ENCODE assay signal across 8 cellular contexts in genomic region chr1:89085781-89086180, GRCh38. TPM values are rescaled to one million over a fixed set of nuclear protein-coding genes. Genes with fewer than 3 reads are reported as not detected.
DNase-seq lines count a peak whose midpoint lies in the region; ATAC-seq and TF ChIP-seq lines count a peak whose summit lies in the region.

No MANE protein-coding gene starts in this region.

- H3K27ac ChIP-seq in left ventricle myocardium inferior (replicated peaks), result no peak overlapping the region
- H3K27ac ChIP-seq in right atrium auricular region, result no peak overlapping the region

- ATAC-seq in activated T-helper 17 cell treated with anti-CD3 and anti-CD28 coated beads, Interleukin-2, amount 50 U/mL, for 72 hours (replicated peaks), result peak; percentile 69

- H3K36me3 ChIP-seq in left ventricle myocardium inferior (no peaks in the 10 kb centered on the region), right atrium auricular region (no peaks in the 10 kb centered on the region), MG63 (no peaks in the 10 kb centered on the region)

- H3K4me1 Mint-ChIP-seq in activated T-helper 17 cell treated with anti-CD3 and anti-CD28 coated beads, Interleukin-2, amount 50 U/mL, for 72 hours, result no peaks in the 10 kb centered on the region

- no peaks in the 10 kb centered on the region for H3K36me3 Mint-ChIP-seq in activated T-helper 17 cell treated with anti-CD3 and anti-CD28 coated beads, Interleukin-2, amount 50 U/mL, for 72 hours (ENCODE audit: low read depth)

- H3K9me3 ChIP-seq in left ventricle myocardium inferior (replicated peaks) (no peaks in the 10 kb centered on the region), right atrium auricular region (no peaks in the 10 kb centered on the region), MG63 (no peaks in the 10 kb centered on the region)

- H3K27ac Mint-ChIP-seq in activated T-helper 17 cell treated with anti-CD3 and anti-CD28 coated beads, Interleukin-2, amount 50 U/mL, for 72 hours, result no peak overlapping the region

- peaks cover 3% of the 10 kb centered on the region for H3K4me1 ChIP-seq in left ventricle myocardium inferior
- H3K4me1 ChIP-seq in right atrium auricular region, result no peaks in the 10 kb centered on the region

- H3K27me3 Mint-ChIP-seq in activated T-helper 17 cell treated with anti-CD3 and anti-CD28 coated beads, Interleukin-2, amount 50 U/mL, for 72 hours, result no peaks in the 10 kb centered on the region

- intact Hi-C loops in left ventricle myocardium inferior (cut with micrococcal nuclease), result no loop called here

- no peak for DNase-seq in left ventricle myocardium inferior
- no peak for DNase-seq in right atrium auricular region (ENCODE audit: low spot score)
- DNase-seq in NCI-H1092 treated with DMSO at 0.1 percent for 48 hours (lab: John Stamatoyannopoulos, UW), result peak; percentile 57
- peak; percentile 72 for DNase-seq in inferior parietal cortex (ENCODE audit: extremely low spot score)
- no peak for DNase-seq in NCI-H2171 treated with DMSO at 0.1 percent for 48 hours (lab: John Stamatoyannopoulos, UW)
- DNase-seq in MG63, result no peak
- DNase-seq in activated T-cell treated with anti-CD3 and anti-CD28 coated beads for 4 hours, result no peak

- TF ChIP-seq CTCF in left ventricle myocardium inferior (IDR thresholded peaks at IDR 0.05; ENCODE audit: borderline replicate concordance), result peak; percentile 71
- TF ChIP-seq CTCF in right atrium auricular region (IDR thresholded peaks at IDR 0.05), result peak in 1 of 2 donors; percentile 80

- H3K27me3 ChIP-seq in left ventricle myocardium inferior (ENCODE audit: low read depth), result no peaks in the 10 kb centered on the region
- no peaks in the 10 kb centered on the region for H3K27me3 ChIP-seq in right atrium auricular region
- H3K27me3 ChIP-seq in MG63, result no peaks in the 10 kb centered on the region

- no peak overlapping the region for H3K4me3 Mint-ChIP-seq in activated T-helper 17 cell treated with anti-CD3 and anti-CD28 coated beads, Interleukin-2, amount 50 U/mL, for 72 hours

- H3K9me3 Mint-ChIP-seq in activated T-helper 17 cell treated with anti-CD3 and anti-CD28 coated beads, Interleukin-2, amount 50 U/mL, for 72 hours, result no peaks in the 10 kb centered on the region

- H3K4me3 ChIP-seq in left ventricle myocardium inferior (no peak overlapping the region), right atrium auricular region (no peak overlapping the region), MG63 (no peak overlapping the region)

RNA-seq across cellular contexts. Expression of gene GBP1, which starts 20.8 kb away (rescaled TPM):
- 5.7 TPM for total RNA-seq in left ventricle myocardium inferior
- 1 to 10 TPM; 4.3 to 5.7 TPM for total RNA-seq in right atrium auricular region
- total RNA-seq in activated T-helper 17 cell treated with anti-CD3 and anti-CD28 coated beads, Interleukin-2, amount 50 U/mL, for 72 hours, result 10 to 100 TPM; 56.7 to 83.7 TPM
- 11.8 and 15.1 TPM in 2 replicates for total RNA-seq in MG63 (2014; rRNA removed; shearing (Covaris generic); ENCODE audit: low replicate concordance)

RNA-seq across cellular contexts. Expression of gene GBP2, which starts 40.1 kb away (rescaled TPM):
- total RNA-seq in left ventricle myocardium inferior (8.8 TPM), right atrium auricular region (10 to 100 TPM; 12.3 to 22.1 TPM)
- 100 to 1,000 TPM; 205 to 313 TPM for total RNA-seq in activated T-helper 17 cell treated with anti-CD3 and anti-CD28 coated beads, Interleukin-2, amount 50 U/mL, for 72 hours
- total RNA-seq in MG63 (2014; rRNA removed; shearing (Covaris generic); ENCODE audit: low replicate concordance), result 2.2 and 2.3 TPM in 2 replicates

Comparison
In these comparisons a context has a peak if more than half of its experiments do, and no peak if none do; other contexts are left out.
1. DNase-seq: peak in NCI-H1092 treated with DMSO at 0.1 percent for 48 hours (single experiment) and inferior parietal cortex (single experiment); none in left ventricle myocardium inferior (single experiment), right atrium auricular region (single experiment), NCI-H2171 treated with DMSO at 0.1 percent for 48 hours (single experiment), MG63 (single experiment) and activated T-cell treated with anti-CD3 and anti-CD28 coated beads for 4 hours (single experiment).
2. RNA of gene GBP2, which starts 40.1 kb away (total RNA-seq): 205 to 313 TPM in activated T-helper 17 cell treated with anti-CD3 and anti-CD28 coated beads, Interleukin-2, amount 50 U/mL, for 72 hours; 12.3 to 22.1 TPM in right atrium auricular region, 8.8 TPM in left ventricle myocardium inferior (single experiment) and 2.2 to 2.3 TPM in MG63; every median in the first group is over 4 times any median in the second.